ENCODE assay signal across 1 cellular context in genomic region chr6:15023448-15023847, GRCh38.
TF ChIP-seq lines count a peak whose summit lies in the region.

No MANE protein-coding gene starts in this region.

TF ChIP-seq in GM12878, 131 proteins besides CTCF, POLR2A, EP300 and RAD21 (continued from another document and continues in another):
- no peak; the same call in 1 of the 2 replicates for TF ChIP-seq ZBTB40 (IDR thresholded peaks at IDR 0.05; ENCODE audit: borderline replicate concordance)
- TF ChIP-seq PAX5 (IDR thresholded peaks at IDR 0.05; ENCODE audit: borderline replicate concordance, low read depth, low read length) = peak; percentile 75; the same call in 1 of the 2 replicates
- TF ChIP-seq, protein P1, sequence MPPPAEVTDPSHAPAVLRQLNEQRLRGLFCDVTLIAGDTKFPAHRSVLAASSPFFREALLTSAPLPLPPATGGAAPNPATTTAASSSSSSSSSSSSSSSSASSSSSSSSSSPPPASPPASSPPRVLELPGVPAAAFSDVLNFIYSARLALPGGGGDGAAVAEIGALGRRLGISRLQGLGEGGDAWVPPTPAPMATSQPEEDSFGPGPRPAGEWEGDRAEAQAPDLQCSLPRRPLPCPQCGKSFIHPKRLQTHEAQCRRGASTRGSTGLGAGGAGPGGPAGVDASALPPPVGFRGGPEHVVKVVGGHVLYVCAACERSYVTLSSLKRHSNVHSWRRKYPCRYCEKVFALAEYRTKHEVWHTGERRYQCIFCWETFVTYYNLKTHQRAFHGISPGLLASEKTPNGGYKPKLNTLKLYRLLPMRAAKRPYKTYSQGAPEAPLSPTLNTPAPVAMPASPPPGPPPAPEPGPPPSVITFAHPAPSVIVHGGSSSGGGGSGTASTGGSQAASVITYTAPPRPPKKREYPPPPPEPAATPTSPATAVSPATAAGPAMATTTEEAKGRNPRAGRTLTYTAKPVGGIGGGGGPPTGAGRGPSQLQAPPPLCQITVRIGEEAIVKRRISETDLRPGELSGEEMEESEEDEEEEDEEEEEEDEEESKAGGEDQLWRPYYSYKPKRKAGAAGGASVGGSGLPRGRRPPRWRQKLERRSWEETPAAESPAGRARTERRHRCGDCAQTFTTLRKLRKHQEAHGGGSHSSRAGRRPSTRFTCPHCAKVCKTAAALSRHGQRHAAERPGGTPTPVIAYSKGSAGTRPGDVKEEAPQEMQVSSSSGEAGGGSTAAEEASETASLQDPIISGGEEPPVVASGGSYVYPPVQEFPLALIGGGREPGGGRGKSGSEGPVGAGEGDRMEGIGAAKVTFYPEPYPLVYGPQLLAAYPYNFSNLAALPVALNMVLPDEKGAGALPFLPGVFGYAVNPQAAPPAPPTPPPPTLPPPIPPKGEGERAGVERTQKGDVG (CRISPR knock-in tag; IDR thresholded peaks at IDR 0.05) = no peak
- TF ChIP-seq NFIC (IDR thresholded peaks at IDR 0.05; ENCODE audit: low read depth, low read length) = peak; percentile 88
- no peak for TF ChIP-seq TBL1XR1 (IDR thresholded peaks at IDR 0.05; ENCODE audit: low read depth, low read length)
- no peak for TF ChIP-seq TCF7 (IDR thresholded peaks at IDR 0.05; ENCODE audit: borderline replicate concordance)
- TF ChIP-seq JUNB (IDR thresholded peaks at IDR 0.05) = peak; percentile 57
- TF ChIP-seq, protein P2, sequence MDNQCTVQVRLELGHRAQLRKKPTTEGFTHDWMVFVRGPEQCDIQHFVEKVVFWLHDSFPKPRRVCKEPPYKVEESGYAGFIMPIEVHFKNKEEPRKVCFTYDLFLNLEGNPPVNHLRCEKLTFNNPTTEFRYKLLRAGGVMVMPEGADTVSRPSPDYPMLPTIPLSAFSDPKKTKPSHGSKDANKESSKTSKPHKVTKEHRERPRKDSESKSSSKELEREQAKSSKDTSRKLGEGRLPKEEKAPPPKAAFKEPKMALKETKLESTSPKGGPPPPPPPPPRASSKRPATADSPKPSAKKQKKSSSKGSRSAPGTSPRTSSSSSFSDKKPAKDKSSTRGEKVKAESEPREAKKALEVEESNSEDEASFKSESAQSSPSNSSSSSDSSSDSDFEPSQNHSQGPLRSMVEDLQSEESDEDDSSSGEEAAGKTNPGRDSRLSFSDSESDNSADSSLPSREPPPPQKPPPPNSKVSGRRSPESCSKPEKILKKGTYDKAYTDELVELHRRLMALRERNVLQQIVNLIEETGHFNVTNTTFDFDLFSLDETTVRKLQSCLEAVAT (IDR thresholded peaks at IDR 0.05) = peak; percentile 41; the same call in 1 of the 2 replicates
- no peak for TF ChIP-seq ATF3 (IDR thresholded peaks at IDR 0.05; ENCODE audit: borderline replicate concordance, extremely low read depth, low read depth, low read length)
- peak; percentile 97 for TF ChIP-seq TCF12 (IDR thresholded peaks at IDR 0.05; ENCODE audit: low read depth, low read length)
- TF ChIP-seq GATAD2B (conservative IDR thresholded peaks at IDR 0.05; ENCODE audit: low read depth) = peak; percentile 61
- no peak for TF ChIP-seq KDM1A (IDR thresholded peaks at IDR 0.05; ENCODE audit: borderline replicate concordance)
- TF ChIP-seq RB1 (IDR thresholded peaks at IDR 0.05; ENCODE audit: borderline replicate concordance) = no peak
- TF ChIP-seq RELA (IDR thresholded peaks at IDR 0.05; ENCODE audit: borderline replicate concordance, partially characterized antibody) = peak; percentile 24
- no peak; the same call in 1 of the 2 replicates for TF ChIP-seq ZSCAN29 (IDR thresholded peaks at IDR 0.05)
- no peak for TF ChIP-seq NR2C1 (IDR thresholded peaks at IDR 0.05)
- peak; percentile 88 for TF ChIP-seq NR2F1 (conservative IDR thresholded peaks at IDR 0.05)
- no peak for TF ChIP-seq ZBTB33 (IDR thresholded peaks at IDR 0.05)
- TF ChIP-seq SP1 (IDR thresholded peaks at IDR 0.05; ENCODE audit: low read depth, low read length) = peak; percentile 62
- TF ChIP-seq MYB (IDR thresholded peaks at IDR 0.05; ENCODE audit: borderline replicate concordance, low read depth, low read length) = 0 out of 2 replicates have a peak, but pooled peaks have one; percentile 27
- TF ChIP-seq IRF4 (IDR thresholded peaks at IDR 0.05; ENCODE audit: low read depth, low read length) = peak; percentile 65; the same call in 1 of the 2 replicates
- no peak for TF ChIP-seq FOXK2 (IDR thresholded peaks at IDR 0.05)
- TF ChIP-seq MEF2A (IDR thresholded peaks at IDR 0.05; ENCODE audit: insufficient read depth, low read depth, low read length) = 0 out of 2 replicates have a peak, but pooled peaks have one; percentile 23
- no peak for TF ChIP-seq ZNF622 (IDR thresholded peaks at IDR 0.05)
- TF ChIP-seq PBX3 (IDR thresholded peaks at IDR 0.05; ENCODE audit: insufficient replicate concordance, low read depth, low read length) = peak; percentile 80
- TF ChIP-seq SMAD1 (IDR thresholded peaks at IDR 0.05; ENCODE audit: low read depth, partially characterized antibody) = no peak
- peak in 1 of 2 experiments; percentile 78; a peak in 2 of 4 replicates for TF ChIP-seq ETV6 (conservative IDR thresholded peaks at IDR 0.05 in 1 of 2, IDR thresholded peaks at IDR 0.05 in 1 of 2; ENCODE audit: borderline replicate concordance in 1 of 2, low read depth in 1 of 2)
- TF ChIP-seq MTA2 (IDR thresholded peaks at IDR 0.05; ENCODE audit: low read depth) = peak; percentile 96
- no peak for TF ChIP-seq CEBPZ (IDR thresholded peaks at IDR 0.05; ENCODE audit: low read depth, low read length)
- peak; percentile 72; the same call in 1 of the 2 replicates for TF ChIP-seq CHD2 (IDR thresholded peaks at IDR 0.05; ENCODE audit: borderline replicate concordance, low read depth, low read length)
- TF ChIP-seq, protein P3, sequence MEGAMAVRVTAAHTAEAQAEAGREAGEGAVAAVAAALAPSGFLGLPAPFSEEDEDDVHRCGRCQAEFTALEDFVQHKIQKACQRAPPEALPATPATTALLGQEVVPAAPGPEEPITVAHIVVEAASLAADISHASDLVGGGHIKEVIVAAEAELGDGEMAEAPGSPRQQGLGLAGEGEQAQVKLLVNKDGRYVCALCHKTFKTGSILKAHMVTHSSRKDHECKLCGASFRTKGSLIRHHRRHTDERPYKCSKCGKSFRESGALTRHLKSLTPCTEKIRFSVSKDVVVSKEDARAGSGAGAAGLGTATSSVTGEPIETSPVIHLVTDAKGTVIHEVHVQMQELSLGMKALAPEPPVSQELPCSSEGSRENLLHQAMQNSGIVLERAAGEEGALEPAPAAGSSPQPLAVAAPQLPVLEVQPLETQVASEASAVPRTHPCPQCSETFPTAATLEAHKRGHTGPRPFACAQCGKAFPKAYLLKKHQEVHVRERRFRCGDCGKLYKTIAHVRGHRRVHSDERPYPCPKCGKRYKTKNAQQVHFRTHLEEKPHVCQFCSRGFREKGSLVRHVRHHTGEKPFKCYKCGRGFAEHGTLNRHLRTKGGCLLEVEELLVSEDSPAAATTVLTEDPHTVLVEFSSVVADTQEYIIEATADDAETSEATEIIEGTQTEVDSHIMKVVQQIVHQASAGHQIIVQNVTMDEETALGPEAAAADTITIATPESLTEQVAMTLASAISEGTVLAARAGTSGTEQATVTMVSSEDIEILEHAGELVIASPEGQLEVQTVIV (IDR thresholded peaks at IDR 0.05; ENCODE audit: borderline replicate concordance, partially characterized antibody) = no peak
- TF ChIP-seq, protein P4, sequence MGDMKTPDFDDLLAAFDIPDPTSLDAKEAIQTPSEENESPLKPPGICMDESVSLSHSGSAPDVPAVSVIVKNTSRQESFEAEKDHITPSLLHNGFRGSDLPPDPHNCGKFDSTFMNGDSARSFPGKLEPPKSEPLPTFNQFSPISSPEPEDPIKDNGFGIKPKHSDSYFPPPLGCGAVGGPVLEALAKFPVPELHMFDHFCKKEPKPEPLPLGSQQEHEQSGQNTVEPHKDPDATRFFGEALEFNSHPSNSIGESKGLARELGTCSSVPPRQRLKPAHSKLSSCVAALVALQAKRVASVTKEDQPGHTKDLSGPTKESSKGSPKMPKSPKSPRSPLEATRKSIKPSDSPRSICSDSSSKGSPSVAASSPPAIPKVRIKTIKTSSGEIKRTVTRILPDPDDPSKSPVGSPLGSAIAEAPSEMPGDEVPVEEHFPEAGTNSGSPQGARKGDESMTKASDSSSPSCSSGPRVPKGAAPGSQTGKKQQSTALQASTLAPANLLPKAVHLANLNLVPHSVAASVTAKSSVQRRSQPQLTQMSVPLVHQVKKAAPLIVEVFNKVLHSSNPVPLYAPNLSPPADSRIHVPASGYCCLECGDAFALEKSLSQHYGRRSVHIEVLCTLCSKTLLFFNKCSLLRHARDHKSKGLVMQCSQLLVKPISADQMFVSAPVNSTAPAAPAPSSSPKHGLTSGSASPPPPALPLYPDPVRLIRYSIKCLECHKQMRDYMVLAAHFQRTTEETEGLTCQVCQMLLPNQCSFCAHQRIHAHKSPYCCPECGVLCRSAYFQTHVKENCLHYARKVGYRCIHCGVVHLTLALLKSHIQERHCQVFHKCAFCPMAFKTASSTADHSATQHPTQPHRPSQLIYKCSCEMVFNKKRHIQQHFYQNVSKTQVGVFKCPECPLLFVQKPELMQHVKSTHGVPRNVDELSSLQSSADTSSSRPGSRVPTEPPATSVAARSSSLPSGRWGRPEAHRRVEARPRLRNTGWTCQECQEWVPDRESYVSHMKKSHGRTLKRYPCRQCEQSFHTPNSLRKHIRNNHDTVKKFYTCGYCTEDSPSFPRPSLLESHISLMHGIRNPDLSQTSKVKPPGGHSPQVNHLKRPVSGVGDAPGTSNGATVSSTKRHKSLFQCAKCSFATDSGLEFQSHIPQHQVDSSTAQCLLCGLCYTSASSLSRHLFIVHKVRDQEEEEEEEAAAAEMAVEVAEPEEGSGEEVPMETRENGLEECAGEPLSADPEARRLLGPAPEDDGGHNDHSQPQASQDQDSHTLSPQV (IDR thresholded peaks at IDR 0.05) = no peak
- peak; percentile 85 for TF ChIP-seq RUNX3 (IDR thresholded peaks at IDR 0.05; ENCODE audit: low read length)
